Comparison of ENCODE assay signal across 8 cellular contexts in the genomic region with DNA sequence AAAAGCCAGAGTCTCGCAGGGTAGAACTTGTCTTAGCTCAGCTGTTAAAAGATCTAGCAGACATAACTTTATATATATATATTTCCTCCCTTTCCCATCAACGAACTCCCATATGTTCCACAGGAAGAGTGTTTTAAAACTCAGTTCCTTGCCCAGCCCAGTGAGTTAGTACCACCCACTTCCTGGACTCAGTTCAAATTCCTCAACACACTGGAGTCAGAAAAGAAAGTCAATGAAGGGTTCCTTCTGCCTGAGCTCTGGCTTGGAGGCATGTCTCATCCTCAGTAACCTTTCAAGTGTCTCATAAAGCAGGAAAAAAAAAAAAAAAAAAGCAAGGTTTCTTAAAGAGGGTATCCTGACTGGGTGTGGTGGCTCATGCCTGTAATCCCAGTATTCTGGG. TPM values are rescaled to one million over a fixed set of nuclear protein-coding genes. Genes with fewer than 3 reads are reported as not detected.
A peak's percentile ranks its signal among the peaks of the same experiment; 100 is the strongest.
DNase-seq lines count a peak whose midpoint lies in the region; ATAC-seq, FAIRE-seq and TF ChIP-seq lines count a peak whose summit lies in the region.

No MANE protein-coding gene starts in this region.

- FAIRE-seq in pancreas (lab: Jason Lieb, UNC), result no peak

- DNase-seq in DND-41 (no peak), T-helper 17 cell (no peak), esophagus squamous epithelium (lab: John Stamatoyannopoulos, UW) (no peak), pancreas (no peak), MM.1S (no peak), COR-L47 (lab: John Stamatoyannopoulos, UW) (no peak), NK-92 (lab: John Stamatoyannopoulos, UW; ENCODE audit: unreplicated experiment) (no peak)

- H3F3A ChIP-seq in MM.1S (ENCODE audit: insufficient read depth, low read length), result peaks cover 26% of the 10 kb centered on the region

- H3K4me1 ChIP-seq in DND-41 (ENCODE audit: insufficient read depth, low read length) (peaks cover 42% of the 10 kb centered on the region), esophagus squamous epithelium (peaks cover 36 to 60% (median 57%) of the 10 kb centered on the region in 3 donors), pancreas (peaks cover 23 to 52% (median 23%) of the 10 kb centered on the region in 3 donors), MM.1S (ENCODE audit: low read length) (peaks cover 49% of the 10 kb centered on the region)

- peaks cover 50% of the 10 kb centered on the region for H3K4me1 Mint-ChIP-seq in T-helper 17 cell

- H3K4me2 ChIP-seq in DND-41 (ENCODE audit: insufficient read depth, low read length) (peak overlapping the region; percentile 26; the same call in 1 of the 2 replicates), MM.1S (ENCODE audit: low read depth, low read length) (no peak overlapping the region)

- peaks cover 96% of the 10 kb centered on the region for H3K79me2 ChIP-seq in DND-41 (ENCODE audit: insufficient read depth, low read length)
- H3K79me2 ChIP-seq in MM.1S (ENCODE audit: low read length), result peaks cover 97% of the 10 kb centered on the region

- no peaks in the 10 kb centered on the region for H3K27me3 Mint-ChIP-seq in T-helper 17 cell

- peaks cover 6% of the 10 kb centered on the region for H3K36me3 Mint-ChIP-seq in T-helper 17 cell (ENCODE audit: low read depth)

- H3K36me3 ChIP-seq in DND-41 (ENCODE audit: insufficient read depth, low read length), result peaks cover 91% of the 10 kb centered on the region
- peaks cover 8 to 73% (median 33%) of the 10 kb centered on the region in 3 donors for H3K36me3 ChIP-seq in esophagus squamous epithelium
- H3K36me3 ChIP-seq in pancreas, result peaks cover 3 to 26% (median 17%) of the 10 kb centered on the region in 3 donors
- peaks cover 24% of the 10 kb centered on the region for H3K36me3 ChIP-seq in MM.1S (replicated peaks; ENCODE audit: insufficient read depth, low read length)

- peak; percentile 56; the same call in 1 of the 3 replicates for ATAC-seq in DND-41 (ENCODE audit: insufficient read depth, low read depth)
- no peak for ATAC-seq in T-helper 17 cell
- ATAC-seq in pancreas, result peak in 3 of 4 donors; percentile 29 to 56 (median 43)
- no peak for ATAC-seq in HG03571 (IDR thresholded peaks at IDR 0.05; ENCODE audit: unreplicated experiment)

- H3K27me3 ChIP-seq in DND-41 (ENCODE audit: insufficient read depth, low read length, poor library complexity), result no peaks in the 10 kb centered on the region
- no peaks in the 10 kb centered on the region for H3K27me3 ChIP-seq in esophagus squamous epithelium
- H3K27me3 ChIP-seq in pancreas, result no peaks in the 10 kb centered on the region
- H3K27me3 ChIP-seq in MM.1S (replicated peaks; ENCODE audit: insufficient read depth, low read length), result no peaks in the 10 kb centered on the region

- H2AFZ ChIP-seq in DND-41 (ENCODE audit: low read depth, low read length), result no peak overlapping the region
- no peak overlapping the region for H2AFZ ChIP-seq in MM.1S (ENCODE audit: low read length)

- no peaks in the 10 kb centered on the region for H3K9me2 ChIP-seq in MM.1S (replicated peaks; ENCODE audit: insufficient read depth, low read length)

- no peak overlapping the region for H3K4me3 Mint-ChIP-seq in T-helper 17 cell

- intact Hi-C loops in esophagus squamous epithelium (cut with DNase I) (no loop called here), pancreas (cut with DNase I) (no loop called here)

- TF ChIP-seq CTCF in DND-41 (IDR thresholded peaks at IDR 0.05; ENCODE audit: borderline replicate concordance, extremely low read depth, low read length, poor library complexity, severe bottlenecking) (no peak), esophagus squamous epithelium (IDR thresholded peaks at IDR 0.05) (no peak), pancreas (IDR thresholded peaks at IDR 0.05) (no peak), MM.1S (IDR thresholded peaks at IDR 0.05; ENCODE audit: low read length) (no peak)

- H3K9me3 ChIP-seq in DND-41 (ENCODE audit: insufficient read depth, low read length, severe bottlenecking) (no peaks in the 10 kb centered on the region), T-helper 17 cell (ENCODE audit: control insufficient read depth, low read length, poor library complexity, severe bottlenecking) (no peaks in the 10 kb centered on the region), esophagus squamous epithelium (no peaks in the 10 kb centered on the region), pancreas (no peaks in the 10 kb centered on the region), MM.1S (replicated peaks; ENCODE audit: insufficient read depth, low read length) (no peaks in the 10 kb centered on the region)

- H4K20me1 ChIP-seq in DND-41 (ENCODE audit: insufficient read depth, low read length), result peaks cover 86% of the 10 kb centered on the region
- peaks cover 83% of the 10 kb centered on the region for H4K20me1 ChIP-seq in MM.1S (ENCODE audit: insufficient read depth, low read length)

- H3K27ac Mint-ChIP-seq in T-helper 17 cell, result peak overlapping the region; percentile 97

- no peak overlapping the region for H3K4me3 ChIP-seq in DND-41 (ENCODE audit: low read depth in 1 of 2, low read length in 2 of 2)
- no peak overlapping the region for H3K4me3 ChIP-seq in esophagus squamous epithelium
- H3K4me3 ChIP-seq in pancreas, result no peak overlapping the region
- no peak overlapping the region for H3K4me3 ChIP-seq in MM.1S (ENCODE audit: low read length)

- no peak overlapping the region for H3K9ac ChIP-seq in DND-41 (ENCODE audit: low read depth, low read length)
- H3K9ac ChIP-seq in MM.1S (ENCODE audit: low read length), result no peak overlapping the region

- no peak overlapping the region for H3K27ac ChIP-seq in DND-41 (ENCODE audit: low read length)
- H3K27ac ChIP-seq in esophagus squamous epithelium, result peak overlapping the region; percentile 29 to 60 (median 51)
- peak overlapping the region in 1 of 4 donors; percentile 3 for H3K27ac ChIP-seq in pancreas
- H3K27ac ChIP-seq in MM.1S (ENCODE audit: low read length), result no peak overlapping the region

- 28 to 30% methylated on average over 2 of the region's 2 CpGs for WGBS in esophagus squamous epithelium, 2 donors
- WGBS in pancreas, 2 donors, result 54 to 61% methylated on average over 2 of the region's 2 CpGs

- no peak for TF ChIP-seq POLR2A in esophagus squamous epithelium (IDR thresholded peaks at IDR 0.05)

RNA-seq across cellular contexts. Expression of gene TPM3, which starts 15.6 kb away (rescaled TPM):
- total RNA-seq in T-helper 17 cell (100 to 1,000 TPM; 386 to 391 TPM), esophagus squamous epithelium (100 to 1,000 TPM; 216 to 387 (median 316) TPM), pancreas (100 to 1,000 TPM in 2 of 6 donors, 10 to 100 TPM in 4; 49.0 to 158 (median 90.2) TPM)
- polyA plus RNA-seq in pancreas, result 100 to 1,000 TPM in 1 of 2 donors, 10 to 100 TPM in 1; 47.7 to 116 TPM

RNA-seq across cellular contexts. Expression of gene NUP210L, which starts 21.5 kb away (rescaled TPM):
- total RNA-seq in T-helper 17 cell, result under 1 TPM in 1 of 2 donors, not detected in 1; 0.07 TPM
- total RNA-seq in esophagus squamous epithelium, result under 1 TPM in 2 of 4 donors, not detected in 2; 0.09 to 0.19 TPM
- total RNA-seq in pancreas, result under 1 TPM in 3 of 6 donors, not detected in 3; 0.04 to 0.06 (median 0.06) TPM
- under 1 TPM in 1 of 2 donors, not detected in 1; 0.02 TPM for polyA plus RNA-seq in pancreas

RNA-seq across cellular contexts. Expression of gene CFAP141, which starts 29.8 kb away (rescaled TPM):
- total RNA-seq in T-helper 17 cell (not detected), esophagus squamous epithelium (not detected), pancreas (not detected)
- under 1 TPM in 1 of 2 donors, not detected in 1; 0.52 TPM for polyA plus RNA-seq in pancreas

RNA-seq across cellular contexts. Expression of gene UBAP2L, which starts 44.4 kb away (rescaled TPM):
- total RNA-seq in T-helper 17 cell (100 to 1,000 TPM; 186 to 192 TPM), esophagus squamous epithelium (10 to 100 TPM; 57.8 to 69.5 (median 69.1) TPM), pancreas (10 to 100 TPM; 32.7 to 69.8 (median 46.9) TPM)
- 10 to 100 TPM; 50.5 to 58.1 TPM for polyA plus RNA-seq in pancreas

Comparison
In these comparisons a context has a peak if more than half of its experiments do, and no peak if none do; other contexts are left out.
1. ATAC-seq: peak in DND-41 (single experiment) and pancreas (3 of 4); none in T-helper 17 cell (single experiment) and HG03571 (single experiment).
2. H3K27ac ChIP-seq: peak in esophagus squamous epithelium (4 of 4); none in DND-41 (single experiment) and MM.1S (single experiment).